ENCODE assay signal across 12 cellular contexts in genomic region chr21:46100020-46100419, GRCh38. TPM values are rescaled to one million over a fixed set of nuclear protein-coding genes. Genes with fewer than 3 reads are reported as not detected.
DNase-seq lines count a peak whose midpoint lies in the region; FAIRE-seq and TF ChIP-seq lines count a peak whose summit lies in the region.
"Had no signal": no experiment of that assay in that cellular context is flagged by ENCODE, and none has a peak within 500 bp of the region (broad histone marks: within the 10 kb centered on the region; RNA-seq: fewer than 3 reads in every experiment).

No MANE protein-coding gene starts in this region.

- H3K4me3 ChIP-seq in HEK293 (ENCODE audit: low read depth, low read length) (no peak overlapping the region), adipocyte (ENCODE audit: low read length) (peak overlapping the region; percentile 92), kidney (ENCODE audit: low read length in 2 of 2) (no peak overlapping the region), skin epidermis (peak overlapping the region in 6 of 7 experiments; percentile 40 to 73 (median 62)), A673 (ENCODE audit: low read depth, low read length, poor library complexity, severe bottlenecking) (no peak overlapping the region)

- POLR2A ChIA-PET in HEK293 (lab: Yijun Ruan, JAX) = no interaction called here
- POLR2A ChIA-PET in A673 (lab: Charles Lee; ENCODE audit: low non-redundant PET) = no interaction called here

- H3K36me3 ChIP-seq in HEK293 (ENCODE audit: control insufficient read depth in 2 of 2, insufficient read depth in 1 of 2, low read length in 2 of 2) = peaks cover 0 to 6% of the 10 kb centered on the region in 2 experiments; a peak in 1 of 3 replicates
- H3K36me3 ChIP-seq in adipocyte (ENCODE audit: control insufficient read depth, insufficient read depth, low read length, severe bottlenecking) = peaks cover 16% of the 10 kb centered on the region
- H3K36me3 ChIP-seq in kidney (ENCODE audit: control insufficient read depth in 1 of 2, insufficient read depth in 2 of 2, low read length in 2 of 2) = no peaks in the 10 kb centered on the region
- H3K36me3 ChIP-seq in A673 (ENCODE audit: insufficient read depth, low read length, poor library complexity, severe bottlenecking) = no peaks in the 10 kb centered on the region

- CTCF ChIA-PET in HEK293 (lab: Yijun Ruan, JAX) (interaction anchor here (1.6 kb wide), 1 partner anchor 44 kb away, joined by 8 read pairs; no protein-coding TSS in a partner anchor), A673 (lab: Charles Lee) (no interaction called here)

- intact Hi-C loops in kidney (cut with DNase I) (loop anchor here (10.0 kb wide), 1 partner anchor 125 kb away; no protein-coding TSS in a partner anchor), A673 (cut with micrococcal nuclease; ENCODE audit: unreplicated experiment) (no loop called here)

- H3K9me3 ChIP-seq in HEK293 (ENCODE audit: control insufficient read depth, insufficient read depth, low read depth, low read length) = no peaks in the 10 kb centered on the region
- H3K9me3 ChIP-seq in adipocyte (ENCODE audit: control insufficient read depth, low read length) = no peaks in the 10 kb centered on the region
- peaks cover 2 to 8% of the 10 kb centered on the region in 2 donors for H3K9me3 ChIP-seq in kidney (ENCODE audit: control insufficient read depth in 1 of 2, low read length in 2 of 2)
- H3K9me3 ChIP-seq in A673 (ENCODE audit: low read depth, low read length, poor library complexity, severe bottlenecking) = peaks cover 12% of the 10 kb centered on the region

- no peaks in the 10 kb centered on the region for H3K4me1 ChIP-seq in HEK293 (ENCODE audit: control insufficient read depth, insufficient read depth, low read length)
- peaks cover 57% of the 10 kb centered on the region for H3K4me1 ChIP-seq in adipocyte (ENCODE audit: control insufficient read depth, insufficient read depth, low read length)
- H3K4me1 ChIP-seq in kidney (ENCODE audit: control insufficient read depth in 1 of 2, insufficient read depth in 1 of 2, low read depth in 1 of 2, low read length in 2 of 2) = no peaks in the 10 kb centered on the region
- H3K4me1 ChIP-seq in A673 (ENCODE audit: insufficient read depth, low read length, poor library complexity, severe bottlenecking) = no peaks in the 10 kb centered on the region

- DNase-seq in adipocyte (ENCODE audit: low read depth) (no peak), kidney (peak; percentile 27), HuH-7.5 (ENCODE audit: low spot score) (no peak), A673 (ENCODE audit: low spot score) (no peak), foreskin melanocyte (no peak)
- DNase-seq: kidney glomerular epithelial cell, NCI-H446 treated with DMSO at 0.1 percent for 48 hours had no signal

- FAIRE-seq in kidney (lab: Jason Lieb, UNC) = no peak
- FAIRE-seq: small intestine had no signal

- H3K27ac ChIP-seq in HEK293 (ENCODE audit: extremely low read depth, low read depth, low read length) = no peak overlapping the region
- H3K27ac ChIP-seq in kidney (ENCODE audit: low read depth in 2 of 2, low read length in 2 of 2) = no peak overlapping the region
- H3K27ac ChIP-seq in skin epidermis = peak overlapping the region in 13 of 21 experiments; percentile 8 to 96 (median 89)
- no peak overlapping the region for H3K27ac ChIP-seq in A673 (ENCODE audit: low read depth, low read length, poor library complexity, severe bottlenecking)

- H3K27me3 ChIP-seq in adipocyte (replicated peaks; ENCODE audit: control insufficient read depth, insufficient read depth, low read length) (no peaks in the 10 kb centered on the region), A673 (replicated peaks; ENCODE audit: insufficient read depth, low read depth, low read length, poor library complexity) (peaks cover 2% of the 10 kb centered on the region)

- no TSS peak for BruUV-seq in A673 (replicated peaks; lab: Mats Ljungman, UMichigan)

- no peak for TF ChIP-seq CTCF in HEK293 (tag by site-specific recombination; IDR thresholded peaks at IDR 0.05)
- TF ChIP-seq CTCF in kidney (IDR thresholded peaks at IDR 0.05; ENCODE audit: borderline replicate concordance, extremely low read depth, insufficient read depth) = no peak
- no peak for TF ChIP-seq CTCF in A673 (conservative IDR thresholded peaks at IDR 0.05; ENCODE audit: low read depth, low read length)

- peak overlapping the region; percentile 99 for H3K9ac ChIP-seq in adipocyte (ENCODE audit: low read length)
- no peak overlapping the region for H3K9ac ChIP-seq in kidney (ENCODE audit: low read length in 2 of 2)

TF ChIP-seq in HEK293, 187 proteins besides CTCF, POLR2A, EP300 and RAD21:
- TF ChIP-seq BCL11A (tag by site-specific recombination; IDR thresholded peaks at IDR 0.05; ENCODE audit: low read depth) (no peak), ZNF513 (tag by site-specific recombination; IDR thresholded peaks at IDR 0.05) (no peak), ZNF211 (tag by site-specific recombination; IDR thresholded peaks at IDR 0.05; ENCODE audit: low read depth) (0 out of 2 replicates have a peak, but pooled peaks have one; percentile 28), ZNF785 (tag by site-specific recombination; IDR thresholded peaks at IDR 0.05) (no peak), ZNF449 (tag by site-specific recombination; IDR thresholded peaks at IDR 0.05) (no peak), ZNF621 (tag by site-specific recombination; IDR thresholded peaks at IDR 0.05) (no peak), ATF2 (tag by site-specific recombination; IDR thresholded peaks at IDR 0.05; ENCODE audit: low read depth) (no peak), ZNF121 (tag by site-specific recombination; IDR thresholded peaks at IDR 0.05) (peak; percentile 83), WT1 (tag by site-specific recombination; IDR thresholded peaks at IDR 0.05) (no peak)

RNA-seq across cellular contexts. Expression of gene COL6A2, which starts 2.1 kb away (rescaled TPM):
- total RNA-seq in kidney = 174 TPM
- 52.4 TPM for polyA plus RNA-seq in kidney (ENCODE audit: insufficient read depth, low read depth, low replicate concordance)
- 15.0 and 29.0 TPM in 2 replicates for total RNA-seq in A673 (2021)

RNA-seq across cellular contexts. Expression of gene FTCD, which starts 55.4 kb away (rescaled TPM):
- total RNA-seq in kidney = 51.6 TPM
- polyA plus RNA-seq in kidney (ENCODE audit: insufficient read depth, low read depth, low replicate concordance) = 273 TPM
- total RNA-seq in A673 (2021) = 5.4 and 6.6 TPM in 2 replicates
- total RNA-seq: epithelial cell of proximal tubule, MCF 10A had no signal

Comparison
In these comparisons a context has a peak if more than half of its experiments do, and no peak if none do; other contexts are left out.
1. H3K27ac ChIP-seq: peak in skin epidermis (13 of 21); none in HEK293 (single experiment), kidney (0 of 2) and A673 (single experiment).
2. H3K4me3 ChIP-seq: peak in adipocyte (single experiment) and skin epidermis (6 of 7); none in HEK293 (single experiment), kidney (0 of 2) and A673 (single experiment).